ENCODE assay signal across 10 cellular contexts in the genomic region with DNA sequence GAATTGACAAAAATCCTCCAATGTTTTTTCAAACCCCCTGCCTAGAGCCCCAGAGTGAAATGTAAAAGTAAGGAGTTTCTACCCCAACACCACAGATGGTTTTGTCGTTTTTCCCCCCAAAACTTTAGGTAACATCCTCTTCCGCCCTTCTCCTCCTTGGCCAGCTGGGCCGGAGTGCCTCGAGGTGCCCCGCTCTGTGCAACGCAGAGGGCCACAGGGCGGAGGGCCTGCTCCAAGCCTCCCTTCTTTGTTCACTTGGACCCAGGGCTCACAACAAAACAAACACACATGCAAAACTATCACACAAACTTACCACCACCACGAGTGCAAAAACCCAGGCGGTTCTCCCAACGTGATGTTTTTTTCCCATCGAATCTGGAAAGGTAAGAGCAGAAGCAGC. TPM values are rescaled to one million over a fixed set of nuclear protein-coding genes. Genes with fewer than 3 reads are reported as not detected.
DNase-seq lines count a peak whose midpoint lies in the region; ATAC-seq and TF ChIP-seq lines count a peak whose summit lies in the region.
"Had no signal": no experiment of that assay in that cellular context is flagged by ENCODE, and none has a peak within 500 bp of the region (broad histone marks: within the 10 kb centered on the region; RNA-seq: fewer than 3 reads in every experiment).

No MANE protein-coding gene starts in this region.

- no peaks in the 10 kb centered on the region for H3K9me3 ChIP-seq in HUES6 (ENCODE audit: control insufficient read depth, insufficient read depth, low read depth, low read length)
- H3K9me3 ChIP-seq in naive thymus-derived CD4-positive, alpha-beta T cell (ENCODE audit: control insufficient read depth in 2 of 3, low read length in 3 of 3): no peaks in the 10 kb centered on the region

- intact Hi-C loops in naive thymus-derived CD4-positive, alpha-beta T cell (cut with micrococcal nuclease): loop anchor here in 1 of 2 donors (1.0 kb wide), 1 partner anchor 283 kb away; no protein-coding TSS in a partner anchor

- H3K9me3 Mint-ChIP-seq in chondrocyte (ENCODE audit: low read depth): no peaks in the 10 kb centered on the region
- H3K9me3 Mint-ChIP-seq in naive thymus-derived CD4-positive, alpha-beta T cell: peaks cover 0 to 8% (median 0%) of the 10 kb centered on the region in 11 donors

- peak overlapping the region; percentile 21 for H3K9ac ChIP-seq in HUES6 (ENCODE audit: low read length)

- peak overlapping the region; percentile 72 for H3K27ac Mint-ChIP-seq in chondrocyte (ENCODE audit: unreplicated experiment)
- peak overlapping the region; percentile 35 to 85 (median 76) for H3K27ac Mint-ChIP-seq in naive thymus-derived CD4-positive, alpha-beta T cell

- peaks cover 19% of the 10 kb centered on the region for H3K36me3 Mint-ChIP-seq in chondrocyte (ENCODE audit: low read depth)
- H3K36me3 Mint-ChIP-seq in naive thymus-derived CD4-positive, alpha-beta T cell: peaks cover 8 to 50% (median 32%) of the 10 kb centered on the region in 5 donors

- POLR2A ChIA-PET in naive thymus-derived CD4-positive, alpha-beta T cell (lab: Charles Lee): interaction anchor here (0.7 to 3.2 kb wide), 4 partner anchors 20 to 223 kb away, joined by 3 to 12 read pairs (median 4); no protein-coding TSS in a partner anchor

- no peak overlapping the region for H2AFZ ChIP-seq in ACC112 (ENCODE audit: low read length, unreplicated experiment)

- no peak for TF ChIP-seq CTCF in chondrocyte (IDR thresholded peaks at IDR 0.05)

- no peak for ATAC-seq in naive thymus-derived CD4-positive, alpha-beta T cell
- ATAC-seq in HG02623 (IDR thresholded peaks at IDR 0.05; ENCODE audit: unreplicated experiment) (no peak), GM18502 (IDR thresholded peaks at IDR 0.05; ENCODE audit: poor library complexity, unreplicated experiment) (no peak), GM18505 (IDR thresholded peaks at IDR 0.05; ENCODE audit: unreplicated experiment) (no peak)
- ATAC-seq: HCT116 had no signal

- H3K4me3 Mint-ChIP-seq in chondrocyte (ENCODE audit: unreplicated experiment): peak overlapping the region; percentile 73
- peak overlapping the region; percentile 81 to 93 (median 88) for H3K4me3 Mint-ChIP-seq in naive thymus-derived CD4-positive, alpha-beta T cell

- H3K36me3 ChIP-seq in ACC112 (ENCODE audit: insufficient read depth, low read length) (peaks cover 7% of the 10 kb centered on the region; the same call in 1 of the 2 replicates), HUES6 (ENCODE audit: control insufficient read depth, insufficient read depth, low read length) (peaks cover 41% of the 10 kb centered on the region)
- peaks cover 0 to 43% (median 3%) of the 10 kb centered on the region in 3 experiments for H3K36me3 ChIP-seq in naive thymus-derived CD4-positive, alpha-beta T cell (ENCODE audit: control insufficient read depth in 2 of 3, insufficient read depth in 3 of 3, low read length in 3 of 3)

- H3K4me3 ChIP-seq in ACC112 (ENCODE audit: low read depth, low read length) (peak overlapping the region; percentile 83), HUES6 (ENCODE audit: low read depth, low read length) (peak overlapping the region; percentile 91)
- peak overlapping the region; percentile 61 for H3K4me3 ChIP-seq in naive thymus-derived CD4-positive, alpha-beta T cell (ENCODE audit: low read length)

- DNase-seq in chondrocyte (ENCODE audit: low spot score) (no peak), erythroblast (lab: John Stamatoyannopoulos, UW) (no peak)
- no peak for DNase-seq in naive thymus-derived CD4-positive, alpha-beta T cell
- DNase-seq: NCI-H2171 had no signal

- H3K27me3 ChIP-seq in ACC112 (ENCODE audit: insufficient read depth, low read length): no peaks in the 10 kb centered on the region
- H3K27me3 ChIP-seq in HUES6 (ENCODE audit: control insufficient read depth, insufficient read depth, low read length): no peaks in the 10 kb centered on the region
- no peaks in the 10 kb centered on the region for H3K27me3 ChIP-seq in naive thymus-derived CD4-positive, alpha-beta T cell (ENCODE audit: control insufficient read depth in 2 of 2, insufficient read depth in 2 of 2, low read length in 2 of 2)

- no peaks in the 10 kb centered on the region for H3K27me3 Mint-ChIP-seq in chondrocyte (ENCODE audit: low read depth)
- no peaks in the 10 kb centered on the region for H3K27me3 Mint-ChIP-seq in naive thymus-derived CD4-positive, alpha-beta T cell

- H3K4me1 ChIP-seq in ACC112 (ENCODE audit: control insufficient read depth, insufficient read depth, low read length, unreplicated experiment): peaks cover 32% of the 10 kb centered on the region
- peaks cover 39% of the 10 kb centered on the region for H3K4me1 ChIP-seq in HUES6 (ENCODE audit: control insufficient read depth, insufficient read depth, low read length)
- peaks cover 34 to 37% of the 10 kb centered on the region in 2 donors for H3K4me1 ChIP-seq in naive thymus-derived CD4-positive, alpha-beta T cell (ENCODE audit: control insufficient read depth in 2 of 2, insufficient read depth in 2 of 2, low read length in 2 of 2)

- no peak overlapping the region for H3K27ac ChIP-seq in ACC112 (ENCODE audit: low read depth, low read length)
- H3K27ac ChIP-seq in HUES6 (ENCODE audit: low read depth, low read length): peak overlapping the region; percentile 28; the same call in 1 of the 2 replicates
- peak overlapping the region; percentile 54 for H3K27ac ChIP-seq in naive thymus-derived CD4-positive, alpha-beta T cell (ENCODE audit: low read depth, low read length)

- CTCF ChIA-PET in naive thymus-derived CD4-positive, alpha-beta T cell (lab: Charles Lee): interaction anchor here (1.2 to 1.5 kb wide), 2 partner anchors 33 to 86 kb away, joined by 3 read pairs; no protein-coding TSS in a partner anchor

- H3K79me2 ChIP-seq in ACC112 (ENCODE audit: control insufficient read depth, insufficient read depth, low read length, unreplicated experiment): no peaks in the 10 kb centered on the region

- peaks cover 38% of the 10 kb centered on the region for H3K4me1 Mint-ChIP-seq in chondrocyte (ENCODE audit: low read depth)
- peaks cover 64 to 77% (median 75%) of the 10 kb centered on the region in 7 donors for H3K4me1 Mint-ChIP-seq in naive thymus-derived CD4-positive, alpha-beta T cell

- no peak for TF ChIP-seq POLR2A in erythroblast (IDR thresholded peaks at IDR 0.05; ENCODE audit: low read length)
- TF ChIP-seq POLR2A in GM18505 (IDR thresholded peaks at IDR 0.05; ENCODE audit: borderline replicate concordance, extremely low read depth, insufficient read depth, insufficient read length): no peak

RNA-seq across cellular contexts. Expression of a gene that starts 1.9 kb away (rescaled TPM):
- total RNA-seq in chondrocyte: 22.0 to 41.2 TPM (median 26.2 TPM) in 3 replicates
- total RNA-seq in naive thymus-derived CD4-positive, alpha-beta T cell: 100 to 1,000 TPM in 2 of 5 experiments, 10 to 100 TPM in 3; 69.4 to 124 (median 98.1) TPM
- polyA plus RNA-seq in naive thymus-derived CD4-positive, alpha-beta T cell: 10 to 100 TPM; 19.4 to 21.3 TPM
